In the genomic region with DNA sequence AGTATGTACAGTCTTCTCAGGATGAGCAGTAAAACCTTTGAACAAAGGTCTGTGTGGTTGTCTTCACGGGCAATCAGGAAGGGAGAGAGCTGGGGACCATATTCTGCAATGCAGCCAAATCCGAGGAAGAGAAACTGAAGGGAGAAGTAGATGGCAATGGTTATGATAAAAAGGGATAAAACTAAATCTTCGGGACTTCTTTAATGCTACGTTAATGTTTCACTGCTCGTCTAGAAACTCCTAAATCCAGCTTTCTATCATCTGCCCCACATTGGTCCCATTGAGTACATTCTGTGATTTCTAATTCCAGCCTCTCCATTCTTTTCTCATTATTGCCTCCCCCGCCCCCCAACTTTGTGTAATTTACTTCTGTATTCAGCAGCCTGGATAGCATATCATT, we compare ENCODE assay signal across 9 cellular contexts. TPM values are rescaled to one million over a fixed set of nuclear protein-coding genes. Genes with fewer than 3 reads are reported as not detected.
DNase-seq lines count a peak whose midpoint lies in the region; ATAC-seq and TF ChIP-seq lines count a peak whose summit lies in the region.
"Had no signal": no experiment of that assay in that cellular context is flagged by ENCODE, and none has a peak within 500 bp of the region (broad histone marks: within the 10 kb centered on the region; RNA-seq: fewer than 3 reads in every experiment).

No MANE protein-coding gene starts in this region.

- no peaks in the 10 kb centered on the region for H4K20me1 ChIP-seq in fibroblast of lung (ENCODE audit: control insufficient read depth, extremely low read depth, insufficient read depth, low read length)

- no peaks in the 10 kb centered on the region for H3K9me3 ChIP-seq in fibroblast of lung (ENCODE audit: control insufficient read depth, insufficient read depth, low read depth, low read length)

- CTCF ChIA-PET in activated CD8-positive, alpha-beta memory T cell treated with anti-CD3 and anti-CD28 coated beads, Interleukin-2, amount 10 ng/mL, durations not matched to agents 7 days and 5 days (lab: Charles Lee) = interaction anchor here (0.8 to 3.7 kb wide), 6 partner anchors 23 to 122 kb away, joined by 3 to 39 read pairs (median 7); no protein-coding TSS in a partner anchor
- CTCF ChIA-PET in WTC11 (lab: Charles Lee) = interaction anchor here (0.7 to 2.4 kb wide), 3 partner anchors 92 to 120 kb away, joined by 3 to 19 read pairs (median 3); partner anchors contain the start of gene RRP8

- peak overlapping the region; percentile 86 for H3K4me3 Mint-ChIP-seq in activated CD8-positive, alpha-beta memory T cell treated with anti-CD3 and anti-CD28 coated beads, Interleukin-2, amount 10 ng/mL, durations not matched to agents 7 days and 5 days
- H3K4me3 Mint-ChIP-seq in WTC11 = peak overlapping the region; percentile 98
- peak overlapping the region; percentile 95 for H3K4me3 Mint-ChIP-seq in stimulated activated effector memory CD8-positive, alpha-beta T cell treated with anti-CD3 and anti-CD28 coated beads, Interleukin-12 subunit alpha, Interleukin-12 subunit beta, amount 100 ng/mL, for 72 hours

- peaks cover 32% of the 10 kb centered on the region for H3K4me1 Mint-ChIP-seq in activated CD8-positive, alpha-beta memory T cell treated with anti-CD3 and anti-CD28 coated beads, Interleukin-2, amount 10 ng/mL, durations not matched to agents 7 days and 5 days
- peaks cover 18% of the 10 kb centered on the region for H3K4me1 Mint-ChIP-seq in WTC11
- H3K4me1 Mint-ChIP-seq in stimulated activated effector memory CD8-positive, alpha-beta T cell treated with anti-CD3 and anti-CD28 coated beads, Interleukin-12 subunit alpha, Interleukin-12 subunit beta, amount 100 ng/mL, for 72 hours = peaks cover 41% of the 10 kb centered on the region

- no peaks in the 10 kb centered on the region for H3K27me3 Mint-ChIP-seq in activated CD8-positive, alpha-beta memory T cell treated with anti-CD3 and anti-CD28 coated beads, Interleukin-2, amount 10 ng/mL, durations not matched to agents 7 days and 5 days
- no peaks in the 10 kb centered on the region for H3K27me3 Mint-ChIP-seq in WTC11 (ENCODE audit: low read depth)

- TF ChIP-seq CTCF in WTC11 (IDR thresholded peaks at IDR 0.05) = no peak
- no peak for TF ChIP-seq CTCF in fibroblast of lung (conservative IDR thresholded peaks at IDR 0.05 in 1 of 2, IDR thresholded peaks at IDR 0.05 in 1 of 2; ENCODE audit: low read depth in 1 of 2, low read length in 2 of 2)

- no peak overlapping the region for H2AFZ ChIP-seq in fibroblast of lung (ENCODE audit: low read length)

- H3K9me3 Mint-ChIP-seq in activated CD8-positive, alpha-beta memory T cell treated with anti-CD3 and anti-CD28 coated beads, Interleukin-2, amount 10 ng/mL, durations not matched to agents 7 days and 5 days (ENCODE audit: low read depth) = no peaks in the 10 kb centered on the region
- no peaks in the 10 kb centered on the region for H3K9me3 Mint-ChIP-seq in WTC11
- no peaks in the 10 kb centered on the region for H3K9me3 Mint-ChIP-seq in stimulated activated effector memory CD8-positive, alpha-beta T cell treated with anti-CD3 and anti-CD28 coated beads, Interleukin-12 subunit alpha, Interleukin-12 subunit beta, amount 100 ng/mL, for 72 hours

- POLR2A ChIA-PET in WTC11 (lab: Charles Lee) = no interaction called here

- H3K79me2 ChIP-seq in fibroblast of lung (ENCODE audit: control insufficient read depth, insufficient read depth, low read length) = peaks cover 44% of the 10 kb centered on the region

- H3K36me3 Mint-ChIP-seq in activated CD8-positive, alpha-beta memory T cell treated with anti-CD3 and anti-CD28 coated beads, Interleukin-2, amount 10 ng/mL, durations not matched to agents 7 days and 5 days = peaks cover 23% of the 10 kb centered on the region
- H3K36me3 Mint-ChIP-seq in WTC11 = peaks cover 31% of the 10 kb centered on the region
- H3K36me3 Mint-ChIP-seq in stimulated activated effector memory CD8-positive, alpha-beta T cell treated with anti-CD3 and anti-CD28 coated beads, Interleukin-12 subunit alpha, Interleukin-12 subunit beta, amount 100 ng/mL, for 72 hours = peaks cover 18% of the 10 kb centered on the region

- DNase-seq in activated CD8-positive, alpha-beta memory T cell treated with anti-CD3 and anti-CD28 coated beads, Interleukin-2, amount 10 ng/mL, durations not matched to agents 7 days and 5 days = no peak
- DNase-seq in activated CD8-positive, alpha-beta memory T cell treated with anti-CD3 and anti-CD28 coated beads, Interleukin-2, amount 50 U/mL, for 48 hours = no peak
- no peak for DNase-seq in WTC11 (ENCODE audit: low spot score)
- no peak for DNase-seq in fibroblast of lung (ENCODE audit: low read depth in 2 of 2)
- DNase-seq in stimulated activated effector memory CD8-positive, alpha-beta T cell treated with anti-CD3 and anti-CD28 coated beads, Interleukin-12 subunit alpha, Interleukin-12 subunit beta, amount 100 ng/mL, for 72 hours (ENCODE audit: low spot score in 2 of 2) = no peak
- DNase-seq in SW480 (ENCODE audit: low spot score) = no peak
- DNase-seq: NCI-H2029 had no signal

- peak overlapping the region; percentile 98 for H3K4me2 ChIP-seq in fibroblast of lung (ENCODE audit: extremely low read depth, insufficient read depth, low read length)

- peak overlapping the region; percentile 20 for H3K27ac Mint-ChIP-seq in activated CD8-positive, alpha-beta memory T cell treated with anti-CD3 and anti-CD28 coated beads, Interleukin-2, amount 10 ng/mL, durations not matched to agents 7 days and 5 days
- H3K27ac Mint-ChIP-seq in WTC11 = peak overlapping the region; percentile 30
- H3K27ac Mint-ChIP-seq in stimulated activated effector memory CD8-positive, alpha-beta T cell treated with anti-CD3 and anti-CD28 coated beads, Interleukin-12 subunit alpha, Interleukin-12 subunit beta, amount 100 ng/mL, for 72 hours = peak overlapping the region; percentile 99

- peak overlapping the region; percentile 99 for H3K27ac ChIP-seq in fibroblast of lung (ENCODE audit: insufficient read depth, low read length)

- no peaks in the 10 kb centered on the region for H3K27me3 ChIP-seq in fibroblast of lung (ENCODE audit: control insufficient read depth, insufficient read depth, low read length)

- no peak overlapping the region for H3K4me3 ChIP-seq in fibroblast of lung (replicated peaks in 1 of 4; ENCODE audit: control extremely low read depth in 1 of 4, insufficient read depth in 1 of 4, low read depth in 3 of 4, low read length in 4 of 4)

- no peak overlapping the region for H3K9ac ChIP-seq in fibroblast of lung (ENCODE audit: insufficient read depth, low read length)

- ATAC-seq in activated CD8-positive, alpha-beta memory T cell treated with anti-CD3 and anti-CD28 coated beads, Interleukin-2, amount 10 ng/mL, durations not matched to agents 7 days and 5 days = no peak
- ATAC-seq in WTC11 = no peak
- no peak for ATAC-seq in stimulated activated effector memory CD8-positive, alpha-beta T cell treated with anti-CD3 and anti-CD28 coated beads, Interleukin-12 subunit alpha, Interleukin-12 subunit beta, amount 100 ng/mL, for 72 hours
- no peak for ATAC-seq in HG03432 (IDR thresholded peaks at IDR 0.05; ENCODE audit: unreplicated experiment)
- no peak for ATAC-seq in HG02938 (IDR thresholded peaks at IDR 0.05; ENCODE audit: unreplicated experiment)

- peaks cover 14% of the 10 kb centered on the region for H3K4me1 ChIP-seq in fibroblast of lung (ENCODE audit: control insufficient read depth, extremely low read depth, insufficient read depth, low read length)

- peaks cover 12% of the 10 kb centered on the region for H3K36me3 ChIP-seq in fibroblast of lung (ENCODE audit: control insufficient read depth, insufficient read depth, low read length)

TF ChIP-seq in WTC11, 78 proteins besides CTCF, POLR2A, EP300 and RAD21 (continues in another document):
- TF ChIP-seq FOXJ3 (CRISPR knock-in tag; IDR thresholded peaks at IDR 0.05; ENCODE audit: borderline replicate concordance) = no peak
- no peak for TF ChIP-seq ZNF121 (CRISPR knock-in tag; IDR thresholded peaks at IDR 0.05)

RNA-seq across cellular contexts. Expression of gene TIMM10B, which starts 1.7 kb away (rescaled TPM):
- total RNA-seq in activated CD8-positive, alpha-beta memory T cell treated with anti-CD3 and anti-CD28 coated beads, Interleukin-2, amount 10 ng/mL, durations not matched to agents 7 days and 5 days = 10 to 100 TPM; 29.2 to 47.0 TPM
- total RNA-seq in WTC11 (2021) = 35.8 to 42.6 TPM (median 36.1 TPM) in 3 replicates
- total RNA-seq in fibroblast of lung = 38.5 and 47.4 TPM in 2 replicates
- 33.6 and 40.9 TPM in 2 replicates for polyA plus RNA-seq in fibroblast of lung
- 27.9 and 31.7 TPM in 2 replicates for polyA plus RNA-seq in fibroblast of lung (2012)
- 12.6 and 13.8 TPM in 2 replicates for polyA minus RNA-seq in fibroblast of lung (ENCODE audit: low replicate concordance)

RNA-seq across cellular contexts. Expression of gene ARFIP2, which starts 1.9 kb away (rescaled TPM):
- total RNA-seq in activated CD8-positive, alpha-beta memory T cell treated with anti-CD3 and anti-CD28 coated beads, Interleukin-2, amount 10 ng/mL, durations not matched to agents 7 days and 5 days = 10 to 100 TPM; 33.5 to 39.3 TPM
- total RNA-seq in WTC11 (2021) (46.0 to 53.1 TPM (median 46.1 TPM) in 3 replicates), fibroblast of lung (34.9 and 47.6 TPM in 2 replicates)
- polyA plus RNA-seq in fibroblast of lung = 72.4 and 75.5 TPM in 2 replicates
- polyA plus RNA-seq in fibroblast of lung (2012) = 55.4 and 57.7 TPM in 2 replicates
- polyA minus RNA-seq in fibroblast of lung (ENCODE audit: low replicate concordance) = 50.1 and 54.9 TPM in 2 replicates

RNA-seq across cellular contexts. Expression of gene TRIM3, which starts 9.3 kb away (rescaled TPM):
- total RNA-seq in activated CD8-positive, alpha-beta memory T cell treated with anti-CD3 and anti-CD28 coated beads, Interleukin-2, amount 10 ng/mL, durations not matched to agents 7 days and 5 days = 1 to 10 TPM; 4.8 to 5.1 TPM
- total RNA-seq in WTC11 (2021) (16.6 to 21.3 TPM (median 19.0 TPM) in 3 replicates), fibroblast of lung (24.1 and 29.7 TPM in 2 replicates)
- polyA plus RNA-seq in fibroblast of lung = 11.4 and 11.8 TPM in 2 replicates
- polyA plus RNA-seq in fibroblast of lung (2012) = 11.9 and 14.3 TPM in 2 replicates
- 18.2 and 25.5 TPM in 2 replicates for polyA minus RNA-seq in fibroblast of lung (ENCODE audit: low replicate concordance)

RNA-seq across cellular contexts. Expression of gene DNHD1, which starts 14.1 kb away (rescaled TPM):
- 10 to 100 TPM; 17.4 to 25.3 TPM for total RNA-seq in activated CD8-positive, alpha-beta memory T cell treated with anti-CD3 and anti-CD28 coated beads, Interleukin-2, amount 10 ng/mL, durations not matched to agents 7 days and 5 days
- total RNA-seq in WTC11 (2021) = 10.5 to 11.5 TPM (median 10.9 TPM) in 3 replicates
- 7.2 and 14.7 TPM in 2 replicates for total RNA-seq in fibroblast of lung
- polyA plus RNA-seq in fibroblast of lung = 2.2 and 2.6 TPM in 2 replicates
- polyA plus RNA-seq in fibroblast of lung (2012) = 2.0 and 2.2 TPM in 2 replicates
- polyA minus RNA-seq in fibroblast of lung (ENCODE audit: low replicate concordance) = 23.3 and 25.6 TPM in 2 replicates

RNA-seq across cellular contexts. Expression of gene HPX, which starts 42.2 kb away (rescaled TPM):
- total RNA-seq in activated CD8-positive, alpha-beta memory T cell treated with anti-CD3 and anti-CD28 coated beads, Interleukin-2, amount 10 ng/mL, durations not matched to agents 7 days and 5 days = under 1 TPM in 1 of 2 experiments, not detected in 1; 0.76 TPM
- total RNA-seq in WTC11 (2021) = 1.4 to 2.4 TPM (median 1.7 TPM) in 3 replicates
- total RNA-seq in fibroblast of lung = 0.26 and 0.83 TPM in 2 replicates
- polyA plus RNA-seq in fibroblast of lung = 0.18 and 0.28 TPM in 2 replicates
- polyA plus RNA-seq in fibroblast of lung (2012) = 0.17 and 0.22 TPM in 2 replicates
- not detected in 2 replicates for polyA minus RNA-seq in fibroblast of lung (ENCODE audit: low replicate concordance)

Comparison
In these comparisons a context has a peak if more than half of its experiments do, and no peak if none do; other contexts are left out.
1. H3K27ac Mint-ChIP-seq: peak in every context shown above with its lines; median percentile 99 in stimulated activated effector memory CD8-positive, alpha-beta T cell treated with anti-CD3 and anti-CD28 coated beads, Interleukin-12 subunit alpha, Interleukin-12 subunit beta, amount 100 ng/mL, for 72 hours; 30 in WTC11; 20 in activated CD8-positive, alpha-beta memory T cell treated with anti-CD3 and anti-CD28 coated beads, Interleukin-2, amount 10 ng/mL, durations not matched to agents 7 days and 5 days.